ENCODE assay signal across 2 cellular contexts in genomic region chr3:117921908-117922456, GRCh38.
A peak's percentile ranks its signal among the peaks of the same experiment; 100 is the strongest.
TF ChIP-seq lines count a peak whose summit lies in the region.

No MANE protein-coding gene starts in this region.

TF ChIP-seq in SK-N-SH, 30 proteins besides CTCF, POLR2A, EP300 and RAD21 (continued from another document):
- TF ChIP-seq, protein P1, sequence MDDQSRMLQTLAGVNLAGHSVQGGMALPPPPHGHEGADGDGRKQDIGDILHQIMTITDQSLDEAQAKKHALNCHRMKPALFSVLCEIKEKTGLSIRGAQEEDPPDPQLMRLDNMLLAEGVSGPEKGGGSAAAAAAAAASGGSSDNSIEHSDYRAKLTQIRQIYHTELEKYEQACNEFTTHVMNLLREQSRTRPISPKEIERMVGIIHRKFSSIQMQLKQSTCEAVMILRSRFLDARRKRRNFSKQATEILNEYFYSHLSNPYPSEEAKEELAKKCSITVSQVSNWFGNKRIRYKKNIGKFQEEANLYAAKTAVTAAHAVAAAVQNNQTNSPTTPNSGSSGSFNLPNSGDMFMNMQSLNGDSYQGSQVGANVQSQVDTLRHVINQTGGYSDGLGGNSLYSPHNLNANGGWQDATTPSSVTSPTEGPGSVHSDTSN (IDR thresholded peaks at IDR 0.05), result no peak
- TF ChIP-seq RXRA (IDR thresholded peaks at IDR 0.05; ENCODE audit: borderline replicate concordance, low read depth) (no peak), RCOR1 (IDR thresholded peaks at IDR 0.05; ENCODE audit: low read length) (0 out of 2 replicates have a peak, but pooled peaks have one; percentile 15), JUND (IDR thresholded peaks at IDR 0.05) (no peak), EZH2phosphoT487 (IDR thresholded peaks at IDR 0.05; ENCODE audit: borderline replicate concordance, low read depth) (no peak), YY1 (IDR thresholded peaks at IDR 0.05; ENCODE audit: low read depth) (no peak), REST (IDR thresholded peaks at IDR 0.05; ENCODE audit: low read depth, low read length) (no peak)

TF ChIP-seq in HepG2, 621 proteins besides CTCF, POLR2A, EP300 and RAD21:
- TF ChIP-seq ZUFSP (CRISPR knock-in tag; IDR thresholded peaks at IDR 0.05; ENCODE audit: borderline replicate concordance) (no peak), ZNF207 (IDR thresholded peaks at IDR 0.05; ENCODE audit: borderline replicate concordance) (no peak), SMARCE1 (IDR thresholded peaks at IDR 0.05; ENCODE audit: borderline replicate concordance) (no peak), NFE2L1 (CRISPR knock-in tag; IDR thresholded peaks at IDR 0.05; ENCODE audit: borderline replicate concordance) (no peak), ZNF232 (CRISPR knock-in tag; IDR thresholded peaks at IDR 0.05; ENCODE audit: borderline replicate concordance) (no peak), RBAK (CRISPR knock-in tag; IDR thresholded peaks at IDR 0.05) (no peak), ZNF318 (CRISPR knock-in tag; IDR thresholded peaks at IDR 0.05) (no peak), ZNF180 (CRISPR knock-in tag; IDR thresholded peaks at IDR 0.05; ENCODE audit: borderline replicate concordance, low read depth) (no peak), GTF2F1 (IDR thresholded peaks at IDR 0.05; ENCODE audit: low read length) (no peak), ZMAT3 (CRISPR knock-in tag; conservative IDR thresholded peaks at IDR 0.05) (no peak), ZNF512B (CRISPR knock-in tag; IDR thresholded peaks at IDR 0.05; ENCODE audit: borderline replicate concordance) (no peak), FOXJ3 (CRISPR knock-in tag; IDR thresholded peaks at IDR 0.05; ENCODE audit: borderline replicate concordance) (no peak)
- TF ChIP-seq, protein P2, sequence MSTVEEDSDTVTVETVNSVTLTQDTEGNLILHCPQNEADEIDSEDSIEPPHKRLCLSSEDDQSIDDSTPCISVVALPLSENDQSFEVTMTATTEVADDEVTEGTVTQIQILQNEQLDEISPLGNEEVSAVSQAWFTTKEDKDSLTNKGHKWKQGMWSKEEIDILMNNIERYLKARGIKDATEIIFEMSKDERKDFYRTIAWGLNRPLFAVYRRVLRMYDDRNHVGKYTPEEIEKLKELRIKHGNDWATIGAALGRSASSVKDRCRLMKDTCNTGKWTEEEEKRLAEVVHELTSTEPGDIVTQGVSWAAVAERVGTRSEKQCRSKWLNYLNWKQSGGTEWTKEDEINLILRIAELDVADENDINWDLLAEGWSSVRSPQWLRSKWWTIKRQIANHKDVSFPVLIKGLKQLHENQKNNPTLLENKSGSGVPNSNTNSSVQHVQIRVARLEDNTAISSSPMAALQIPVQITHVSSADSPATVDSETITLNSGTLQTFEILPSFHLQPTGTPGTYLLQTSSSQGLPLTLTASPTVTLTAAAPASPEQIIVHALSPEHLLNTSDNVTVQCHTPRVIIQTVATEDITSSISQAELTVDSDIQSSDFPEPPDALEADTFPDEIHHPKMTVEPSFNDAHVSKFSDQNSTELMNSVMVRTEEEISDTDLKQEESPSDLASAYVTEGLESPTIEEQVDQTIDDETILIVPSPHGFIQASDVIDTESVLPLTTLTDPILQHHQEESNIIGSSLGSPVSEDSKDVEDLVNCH (CRISPR knock-in tag; IDR thresholded peaks at IDR 0.05), result no peak
